In genomic region chr2:237695201-237695780, GRCh38 we compare ENCODE assay signal across 9 cellular contexts.
DNase-seq lines count a peak whose midpoint lies in the region; ATAC-seq, FAIRE-seq and TF ChIP-seq lines count a peak whose summit lies in the region.
"Had no signal": no experiment of that assay in that cellular context is flagged by ENCODE, and none has a peak within 500 bp of the region (broad histone marks: within the 10 kb centered on the region; RNA-seq: fewer than 3 reads in every experiment).

No MANE protein-coding gene starts in this region.

- H3K9me3 ChIP-seq in K562 (replicated peaks; ENCODE audit: control insufficient read depth, insufficient read depth, low read depth, low read length) = no peaks in the 10 kb centered on the region

- H3K9me3 Mint-ChIP-seq in activated CD4-positive, alpha-beta T cell treated with anti-CD3 and anti-CD28 coated beads, Interleukin-2, amount 10 ng/mL, durations not matched to agents 7 days and 5 days = no peaks in the 10 kb centered on the region

- peak overlapping the region; percentile 94 for H3K4me3 Mint-ChIP-seq in activated CD4-positive, alpha-beta T cell treated with anti-CD3 and anti-CD28 coated beads, Interleukin-2, amount 10 ng/mL, durations not matched to agents 7 days and 5 days

- TF ChIP-seq RAD21 in K562 (CRISPR knock-in tag; conservative IDR thresholded peaks at IDR 0.05 in 1 of 2, IDR thresholded peaks at IDR 0.05 in 1 of 2) = no peak

- POLR2A ChIA-PET in activated CD4-positive, alpha-beta T cell treated with anti-CD3 and anti-CD28 coated beads, Interleukin-2, amount 10 ng/mL, durations not matched to agents 7 days and 5 days (lab: Charles Lee) = interaction anchor here (2.6 kb wide), 1 partner anchor 22 kb away, joined by 6 read pairs; no protein-coding TSS in a partner anchor
- POLR2A ChIA-PET in K562 (lab: Yijun Ruan, JAX) = no interaction called here

- no peak overlapping the region for H3K4me3 ChIP-seq in K562

- H3K4me1 ChIP-seq in K562 (replicated peaks in 1 of 2; ENCODE audit: control insufficient read depth in 2 of 2, insufficient read depth in 2 of 2, low read length in 2 of 2) = peaks cover 26 to 33% of the 10 kb centered on the region in 2 experiments

- BruUV-seq in K562 (replicated peaks; lab: Mats Ljungman, UMichigan) = no TSS peak

- peak; percentile 65 for DNase-seq in activated CD4-positive, alpha-beta T cell treated with anti-CD3 and anti-CD28 coated beads, Interleukin-2, amount 10 ng/mL, durations not matched to agents 7 days and 5 days
- no peak for DNase-seq in activated CD4-positive, alpha-beta T cell treated with anti-CD3 and anti-CD28 coated beads for 48 hours
- DNase-seq in NCI-H460 (ENCODE audit: extremely low read depth, low read depth) (peak; percentile 70), K562 (ENCODE audit: extremely low read depth in 1 of 4, low spot score in 3 of 4) (peak in 2 of 4 experiments; percentile 38 to 57), medulla oblongata (ENCODE audit: extremely low spot score) (peak; percentile 54), hippocampal formation (lab: John Stamatoyannopoulos, UW) (no peak), NCI-H774 (lab: John Stamatoyannopoulos, UW) (no peak)

- H3K36me3 Mint-ChIP-seq in activated CD4-positive, alpha-beta T cell treated with anti-CD3 and anti-CD28 coated beads, Interleukin-2, amount 10 ng/mL, durations not matched to agents 7 days and 5 days (ENCODE audit: low read depth) = peaks cover 45% of the 10 kb centered on the region

- TF ChIP-seq CTCF in K562 (IDR thresholded peaks at IDR 0.05 in 2 of 3, conservative IDR thresholded peaks at IDR 0.05 in 1 of 3; ENCODE audit: insufficient read depth in 2 of 3, low read depth in 1 of 3, low read length in 3 of 3) = no peak

- FAIRE-seq in K562 (lab: Jason Lieb, UNC) = peak; percentile 72
- FAIRE-seq: endometrium had no signal

- H3K27ac ChIP-seq in K562 (ENCODE audit: extremely low read depth, low read depth, low read length) = peak overlapping the region; percentile 59

- H3K27me3 Mint-ChIP-seq in activated CD4-positive, alpha-beta T cell treated with anti-CD3 and anti-CD28 coated beads, Interleukin-2, amount 10 ng/mL, durations not matched to agents 7 days and 5 days = no peaks in the 10 kb centered on the region

- H3K4me2 ChIP-seq in K562 (ENCODE audit: insufficient read depth, low read length) = peak overlapping the region; percentile 81

- in situ Hi-C loops in K562 (cut with MboI) = no loop called here

- H2AFZ ChIP-seq in K562 (ENCODE audit: low read depth, low read length) = no peak overlapping the region

- no peaks in the 10 kb centered on the region for H3K9me1 ChIP-seq in K562 (ENCODE audit: control insufficient read depth, insufficient read depth, low read length)

- H3K27me3 ChIP-seq in K562 (ENCODE audit: control insufficient read depth in 2 of 2, insufficient read depth in 2 of 2, low read length in 2 of 2) = no peaks in the 10 kb centered on the region

- CTCF ChIA-PET in activated CD4-positive, alpha-beta T cell treated with anti-CD3 and anti-CD28 coated beads, Interleukin-2, amount 10 ng/mL, durations not matched to agents 7 days and 5 days (lab: Charles Lee) = interaction anchor here (1.2 to 5.8 kb wide), 2 partner anchors 13 to 34 kb away, joined by 6 to 22 read pairs; no protein-coding TSS in a partner anchor
- CTCF ChIA-PET in K562 (lab: Yijun Ruan, JAX; ENCODE audit: low intra/inter-chr PET ratio) = no interaction called here

- ATAC-seq in K562 (no peak), HG03571 (IDR thresholded peaks at IDR 0.05; ENCODE audit: unreplicated experiment) (no peak)

- 9% methylated on average over 7 of the region's 7 CpGs for WGBS in K562 (ENCODE audit: insufficient coverage, low coverage, missing lambda C conversion rate)

- TF ChIP-seq POLR2A in K562 (conservative IDR thresholded peaks at IDR 0.05) = no peak

- peak overlapping the region; percentile 95 for H3K27ac Mint-ChIP-seq in activated CD4-positive, alpha-beta T cell treated with anti-CD3 and anti-CD28 coated beads, Interleukin-2, amount 10 ng/mL, durations not matched to agents 7 days and 5 days

- no peaks in the 10 kb centered on the region for H3K36me3 ChIP-seq in K562 (ENCODE audit: control insufficient read depth, insufficient read depth, low read length)

- intact Hi-C loops in K562 (cut with micrococcal nuclease) = no loop called here

- peaks cover 64% of the 10 kb centered on the region for H3K4me1 Mint-ChIP-seq in activated CD4-positive, alpha-beta T cell treated with anti-CD3 and anti-CD28 coated beads, Interleukin-2, amount 10 ng/mL, durations not matched to agents 7 days and 5 days

- H3K9ac ChIP-seq in K562 (ENCODE audit: insufficient read depth in 1 of 2, low read depth in 2 of 2, low read length in 2 of 2) = peak overlapping the region in 1 of 2 experiments; percentile 30; a peak in 2 of 4 replicates

- H3K79me2 ChIP-seq in K562 (ENCODE audit: control insufficient read depth, insufficient read depth, low read length) = peaks cover 75% of the 10 kb centered on the region

- peak; percentile 44; the same call in 1 of the 2 replicates for TF ChIP-seq EP300 in K562 (IDR thresholded peaks at IDR 0.05; ENCODE audit: low read length)

- peaks cover 16% of the 10 kb centered on the region for H4K20me1 ChIP-seq in K562 (replicated peaks; ENCODE audit: control insufficient read depth, insufficient read depth, low read length)

TF ChIP-seq in K562, 482 proteins besides CTCF, POLR2A, EP300 and RAD21 (continues in another document):
- TF ChIP-seq ZSCAN32 (CRISPR knock-in tag; IDR thresholded peaks at IDR 0.05) (no peak), GTF2B (IDR thresholded peaks at IDR 0.05; ENCODE audit: extremely low read depth, insufficient read length) (no peak), TCF7 (IDR thresholded peaks at IDR 0.05; ENCODE audit: borderline replicate concordance) (no peak), HNRNPH1 (optimal IDR thresholded peaks at IDR 0.05; ENCODE audit: low read depth, low read length) (no peak), NFE2 (IDR thresholded peaks at IDR 0.05; ENCODE audit: low read depth) (peak; percentile 89), BRCA1 (IDR thresholded peaks at IDR 0.05) (no peak), BRCA1 (CRISPR knock-in tag; IDR thresholded peaks at IDR 0.05) (no peak), MYBL2 (IDR thresholded peaks at IDR 0.05; ENCODE audit: low read depth) (no peak), MYBL2 (CRISPR knock-in tag; IDR thresholded peaks at IDR 0.05; ENCODE audit: borderline replicate concordance) (no peak), SRF (CRISPR knock-in tag; IDR thresholded peaks at IDR 0.05) (0 out of 4 replicates have a peak, but pooled peaks of 1 of the 2 experiments have one; percentile 47), MAFK (IDR thresholded peaks at IDR 0.05; ENCODE audit: low read length) (peak; percentile 62)
- TF ChIP-seq, protein P1, sequence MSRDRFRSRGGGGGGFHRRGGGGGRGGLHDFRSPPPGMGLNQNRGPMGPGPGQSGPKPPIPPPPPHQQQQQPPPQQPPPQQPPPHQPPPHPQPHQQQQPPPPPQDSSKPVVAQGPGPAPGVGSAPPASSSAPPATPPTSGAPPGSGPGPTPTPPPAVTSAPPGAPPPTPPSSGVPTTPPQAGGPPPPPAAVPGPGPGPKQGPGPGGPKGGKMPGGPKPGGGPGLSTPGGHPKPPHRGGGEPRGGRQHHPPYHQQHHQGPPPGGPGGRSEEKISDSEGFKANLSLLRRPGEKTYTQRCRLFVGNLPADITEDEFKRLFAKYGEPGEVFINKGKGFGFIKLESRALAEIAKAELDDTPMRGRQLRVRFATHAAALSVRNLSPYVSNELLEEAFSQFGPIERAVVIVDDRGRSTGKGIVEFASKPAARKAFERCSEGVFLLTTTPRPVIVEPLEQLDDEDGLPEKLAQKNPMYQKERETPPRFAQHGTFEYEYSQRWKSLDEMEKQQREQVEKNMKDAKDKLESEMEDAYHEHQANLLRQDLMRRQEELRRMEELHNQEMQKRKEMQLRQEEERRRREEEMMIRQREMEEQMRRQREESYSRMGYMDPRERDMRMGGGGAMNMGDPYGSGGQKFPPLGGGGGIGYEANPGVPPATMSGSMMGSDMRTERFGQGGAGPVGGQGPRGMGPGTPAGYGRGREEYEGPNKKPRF (IDR thresholded peaks at IDR 0.05; ENCODE audit: low read depth, low read length) = no peak
- TF ChIP-seq, protein P2, sequence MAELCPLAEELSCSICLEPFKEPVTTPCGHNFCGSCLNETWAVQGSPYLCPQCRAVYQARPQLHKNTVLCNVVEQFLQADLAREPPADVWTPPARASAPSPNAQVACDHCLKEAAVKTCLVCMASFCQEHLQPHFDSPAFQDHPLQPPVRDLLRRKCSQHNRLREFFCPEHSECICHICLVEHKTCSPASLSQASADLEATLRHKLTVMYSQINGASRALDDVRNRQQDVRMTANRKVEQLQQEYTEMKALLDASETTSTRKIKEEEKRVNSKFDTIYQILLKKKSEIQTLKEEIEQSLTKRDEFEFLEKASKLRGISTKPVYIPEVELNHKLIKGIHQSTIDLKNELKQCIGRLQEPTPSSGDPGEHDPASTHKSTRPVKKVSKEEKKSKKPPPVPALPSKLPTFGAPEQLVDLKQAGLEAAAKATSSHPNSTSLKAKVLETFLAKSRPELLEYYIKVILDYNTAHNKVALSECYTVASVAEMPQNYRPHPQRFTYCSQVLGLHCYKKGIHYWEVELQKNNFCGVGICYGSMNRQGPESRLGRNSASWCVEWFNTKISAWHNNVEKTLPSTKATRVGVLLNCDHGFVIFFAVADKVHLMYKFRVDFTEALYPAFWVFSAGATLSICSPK (IDR thresholded peaks at IDR 0.05; ENCODE audit: borderline replicate concordance) = no peak

Comparison
In these comparisons a context has a peak if more than half of its experiments do, and no peak if none do; other contexts are left out.
1. DNase-seq: peak in activated CD4-positive, alpha-beta T cell treated with anti-CD3 and anti-CD28 coated beads, Interleukin-2, amount 10 ng/mL, durations not matched to agents 7 days and 5 days (single experiment), NCI-H460 (single experiment) and medulla oblongata (single experiment); none in activated CD4-positive, alpha-beta T cell treated with anti-CD3 and anti-CD28 coated beads for 48 hours (single experiment), hippocampal formation (0 of 2) and NCI-H774 (single experiment).